Comparison of ENCODE assay signal across 8 cellular contexts in the genomic region with DNA sequence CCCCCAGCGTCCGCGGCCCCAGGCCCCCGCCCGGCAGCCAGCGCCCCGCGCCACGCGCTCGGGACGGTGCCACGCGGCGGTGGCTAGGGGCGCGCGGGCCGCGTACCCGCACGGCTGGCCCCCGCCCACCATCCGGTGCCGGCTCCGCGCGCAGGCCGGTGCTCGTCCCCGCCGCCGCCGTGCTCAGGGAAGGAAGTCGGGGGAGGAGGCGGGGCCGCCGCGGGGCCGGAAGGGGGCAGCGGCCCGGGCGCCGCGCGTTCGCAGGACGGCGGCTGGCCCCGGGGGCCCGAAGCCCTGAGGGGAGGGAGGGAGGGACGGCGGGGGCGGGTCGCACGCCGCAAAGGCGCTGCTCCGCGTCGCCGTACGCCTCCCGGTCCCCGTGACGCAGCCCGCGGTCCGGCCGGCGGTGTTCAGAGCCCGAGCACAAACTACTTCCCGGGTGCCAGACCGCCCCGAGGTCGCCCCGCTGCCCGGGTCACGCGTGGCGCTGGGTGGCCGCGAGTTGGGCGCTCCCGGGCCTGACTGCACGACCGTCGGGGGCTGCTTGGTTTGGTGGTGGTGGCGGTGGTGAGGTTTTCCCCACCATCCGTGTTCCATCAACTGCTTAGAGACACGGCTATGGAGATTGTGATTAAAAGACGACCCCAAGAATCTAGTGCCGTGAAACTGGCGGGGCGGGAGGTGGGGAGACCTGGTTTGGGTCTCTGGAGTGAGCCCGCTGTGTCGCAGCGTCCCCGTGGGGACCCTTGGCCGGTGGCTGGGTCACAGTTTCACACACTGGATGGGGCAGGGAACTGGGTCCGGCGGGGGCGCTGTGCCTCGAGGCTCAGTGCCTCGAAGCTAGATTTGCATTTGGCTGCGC. TPM values are rescaled to one million over a fixed set of nuclear protein-coding genes. Genes with fewer than 3 reads are reported as not detected.
DNase-seq lines count a peak whose midpoint lies in the region; ATAC-seq, FAIRE-seq and TF ChIP-seq lines count a peak whose summit lies in the region.

Gene DCTD (minus strand): TSS at position 205 of the 862 bp plus-strand sequence. CDS start 1,818 bp downstream, outside the sequence.

- CTCF ChIA-PET in SK-N-SH (lab: Yijun Ruan, JAX): interaction anchor here (0.6 to 1.3 kb wide), 7 partner anchors 8 to 456 kb away, joined by 3 to 6 read pairs (median 4); no protein-coding TSS in a partner anchor
- CTCF ChIA-PET in activated naive CD4-positive, alpha-beta T cell treated with anti-CD3 and anti-CD28 coated beads, Interleukin-2, amount 10 ng/mL, durations not matched to agents 7 days and 5 days (lab: Charles Lee): interaction anchor here (1.0 to 2.0 kb wide), 2 partner anchors 19 to 440 kb away, joined by 3 to 5 read pairs; no protein-coding TSS in a partner anchor

- H3K27ac ChIP-seq in SK-N-SH (ENCODE audit: low read depth in 2 of 2, low read length in 1 of 2) (peak within 1 kb of the TSS; percentile 80 to 85), thymus (ENCODE audit: low read depth) (peak within 1 kb of the TSS; percentile 98)

- no peak for FAIRE-seq in D721Med (lab: Jason Lieb, UNC)

- H3K36me3 ChIP-seq in SK-N-SH (replicated peaks in 1 of 2; ENCODE audit: control insufficient read depth in 1 of 2, insufficient read depth in 2 of 2, low read length in 1 of 2) (peaks cover 21 to 24% of the 10 kb centered on the region in 2 experiments), thymus (ENCODE audit: control insufficient read depth, insufficient read depth) (peaks cover 10% of the 10 kb centered on the region)

- H3K9me2 ChIP-seq in SK-N-SH: no peaks in the 10 kb centered on the region

- H3K4me3 Mint-ChIP-seq in activated naive CD4-positive, alpha-beta T cell treated with anti-CD3 and anti-CD28 coated beads, Interleukin-2, amount 10 ng/mL, durations not matched to agents 7 days and 5 days: peak within 1 kb of the TSS; percentile 86
- H3K4me3 Mint-ChIP-seq in osteocyte (ENCODE audit: unreplicated experiment): peak within 1 kb of the TSS; percentile 81

- H3K27me3 Mint-ChIP-seq in activated naive CD4-positive, alpha-beta T cell treated with anti-CD3 and anti-CD28 coated beads, Interleukin-2, amount 10 ng/mL, durations not matched to agents 7 days and 5 days: peaks cover 8% of the 10 kb centered on the region
- peaks cover 3% of the 10 kb centered on the region for H3K27me3 Mint-ChIP-seq in osteocyte (ENCODE audit: unreplicated experiment)

- H4K20me1 ChIP-seq in SK-N-SH (ENCODE audit: insufficient read depth): no peaks in the 10 kb centered on the region

- H3K9ac ChIP-seq in SK-N-SH: peak within 1 kb of the TSS; percentile 88

- H3K36me3 Mint-ChIP-seq in activated naive CD4-positive, alpha-beta T cell treated with anti-CD3 and anti-CD28 coated beads, Interleukin-2, amount 10 ng/mL, durations not matched to agents 7 days and 5 days: peaks cover 20% of the 10 kb centered on the region
- peaks cover 10% of the 10 kb centered on the region for H3K36me3 Mint-ChIP-seq in osteocyte (ENCODE audit: unreplicated experiment)

- H3K4me3 ChIP-seq in SK-N-SH (ENCODE audit: low read depth in 2 of 2, low read length in 1 of 2) (peak within 1 kb of the TSS; percentile 69 to 86), thymus (ENCODE audit: low read length) (peak within 1 kb of the TSS; percentile 80)

- H3F3A ChIP-seq in SK-N-SH (replicated peaks; ENCODE audit: insufficient read depth): no peaks in the 10 kb centered on the region

- no peak for TF ChIP-seq RAD21 in SK-N-SH (IDR thresholded peaks at IDR 0.05; ENCODE audit: low read length)

- TF ChIP-seq CTCF in D721Med (IDR thresholded peaks at IDR 0.05; ENCODE audit: insufficient read depth, missing control alignments): peak; percentile 38
- peak; percentile 59 for TF ChIP-seq CTCF in SK-N-SH (IDR thresholded peaks at IDR 0.05)
- TF ChIP-seq CTCF in osteocyte (IDR thresholded peaks at IDR 0.05): peak; percentile 33

- ATAC-seq in GM19455 (IDR thresholded peaks at IDR 0.05; ENCODE audit: unreplicated experiment): peak; percentile 81

- POLR2A ChIA-PET in SK-N-SH (lab: Yijun Ruan, JAX): interaction anchor here (1.4 kb wide), 1 partner anchor 13 kb away, joined by 12 read pairs; no protein-coding TSS in a partner anchor

- no peak for TF ChIP-seq EP300 in SK-N-SH (IDR thresholded peaks at IDR 0.05; ENCODE audit: borderline replicate concordance in 1 of 2, low read depth in 1 of 2, low read length in 1 of 2)

- peak within 1 kb of the TSS; percentile 95 for H3K27ac Mint-ChIP-seq in activated naive CD4-positive, alpha-beta T cell treated with anti-CD3 and anti-CD28 coated beads, Interleukin-2, amount 10 ng/mL, durations not matched to agents 7 days and 5 days
- peak within 1 kb of the TSS; percentile 91 for H3K27ac Mint-ChIP-seq in osteocyte (ENCODE audit: unreplicated experiment)

- H3K4me1 ChIP-seq in SK-N-SH (ENCODE audit: control insufficient read depth in 1 of 2, insufficient read depth in 2 of 2, low read depth in 1 of 2, low read length in 1 of 2): peaks cover 5 to 12% of the 10 kb centered on the region in 2 experiments; a peak in 3 of 4 replicates
- H3K4me1 ChIP-seq in thymus (ENCODE audit: control insufficient read depth, insufficient read depth, low read length): peaks cover 2% of the 10 kb centered on the region

- no peaks in the 10 kb centered on the region for H3K9me3 Mint-ChIP-seq in activated naive CD4-positive, alpha-beta T cell treated with anti-CD3 and anti-CD28 coated beads, Interleukin-2, amount 10 ng/mL, durations not matched to agents 7 days and 5 days
- no peaks in the 10 kb centered on the region for H3K9me3 Mint-ChIP-seq in osteocyte (ENCODE audit: unreplicated experiment)

- H2AFZ ChIP-seq in SK-N-SH (ENCODE audit: low read depth): peak within 1 kb of the TSS; percentile 90

- DNase-seq in D721Med (ENCODE audit: insufficient read length, low spot score) (no peak), HK-2 (ENCODE audit: unreplicated experiment) (peak; percentile 75), SK-N-SH (peak; percentile 91), glomerular endothelial cell (ENCODE audit: extremely low read depth, low read depth, low spot score) (no peak), osteocyte (ENCODE audit: extremely low spot score, unreplicated experiment) (peak; percentile 89)
- peak; percentile 87 for DNase-seq in activated naive CD4-positive, alpha-beta T cell treated with anti-CD3 and anti-CD28 coated beads, Interleukin-2, amount 10 ng/mL, durations not matched to agents 7 days and 5 days

- H3K4me1 Mint-ChIP-seq in activated naive CD4-positive, alpha-beta T cell treated with anti-CD3 and anti-CD28 coated beads, Interleukin-2, amount 10 ng/mL, durations not matched to agents 7 days and 5 days: peaks cover 47% of the 10 kb centered on the region
- H3K4me1 Mint-ChIP-seq in osteocyte (ENCODE audit: unreplicated experiment): peaks cover 33% of the 10 kb centered on the region

- H3K9me3 ChIP-seq in SK-N-SH (no peaks in the 10 kb centered on the region), thymus (ENCODE audit: control insufficient read depth) (no peaks in the 10 kb centered on the region)

- no peaks in the 10 kb centered on the region for H3K27me3 ChIP-seq in SK-N-SH (ENCODE audit: insufficient read depth)
- no peaks in the 10 kb centered on the region for H3K27me3 ChIP-seq in thymus (ENCODE audit: control insufficient read depth, insufficient read depth)

- peaks cover 25% of the 10 kb centered on the region; the same call in 1 of the 2 replicates for H3K79me2 ChIP-seq in SK-N-SH (ENCODE audit: insufficient read depth)

- 1% methylated on average over 15 of the region's 106 CpGs for WGBS in SK-N-SH (ENCODE audit: low lambda C conversion rate)
- WGBS in thymus: under 1% methylated on average over 106 of the region's 106 CpGs

- peak within 1 kb of the TSS; percentile 91 for H3K4me2 ChIP-seq in SK-N-SH

TF ChIP-seq in SK-N-SH, 30 proteins besides CTCF, POLR2A, EP300 and RAD21:
- TF ChIP-seq GABPA (IDR thresholded peaks at IDR 0.05; ENCODE audit: low read depth) (peak; percentile 49; the same call in 1 of the 2 replicates), USF1 (IDR thresholded peaks at IDR 0.05; ENCODE audit: borderline replicate concordance, low read depth) (no peak), EZH2phosphoT487 (IDR thresholded peaks at IDR 0.05; ENCODE audit: borderline replicate concordance, low read depth) (no peak), FOXJ3 (CRISPR knock-in tag; IDR thresholded peaks at IDR 0.05) (peak; percentile 38; the same call in 1 of the 2 replicates), MAX (IDR thresholded peaks at IDR 0.05; ENCODE audit: low read depth) (peak; percentile 74), FOXM1 (IDR thresholded peaks at IDR 0.05; ENCODE audit: low read depth) (no peak), YY1 (IDR thresholded peaks at IDR 0.05; ENCODE audit: low read depth) (peak; percentile 37; the same call in 1 of the 2 replicates)

RNA-seq across cellular contexts. Expression of gene DCTD, which starts in this region (rescaled TPM):
- polyA plus RNA-seq in SK-N-SH (2012; rRNA removed) (123 and 145 TPM in 2 replicates), thymus (65.8 TPM)
- polyA plus RNA-seq in SK-N-SH (2012; cell fraction: cytosol; rRNA removed): 144 and 145 TPM in 2 replicates
- 170 and 193 TPM in 2 replicates for polyA plus RNA-seq in SK-N-SH (2012; cell fraction: nucleus; rRNA removed)
- total RNA-seq in glomerular endothelial cell (68.7 and 77.2 TPM in 2 replicates), osteocyte (122 and 126 TPM in 2 replicates)

Comparison
In these comparisons a context has a peak if more than half of its experiments do, and no peak if none do; other contexts are left out.
1. DNase-seq: peak in HK-2 (single experiment), SK-N-SH (single experiment), activated naive CD4-positive, alpha-beta T cell treated with anti-CD3 and anti-CD28 coated beads, Interleukin-2, amount 10 ng/mL, durations not matched to agents 7 days and 5 days (single experiment) and osteocyte (single experiment); none in D721Med (single experiment) and glomerular endothelial cell (single experiment).
2. Peak in every context shown above with its lines, with median percentiles within 50 percentile points of each other: CTCF ChIP-seq.